Comparison of ENCODE assay signal across 23 cellular contexts in the genomic region with DNA sequence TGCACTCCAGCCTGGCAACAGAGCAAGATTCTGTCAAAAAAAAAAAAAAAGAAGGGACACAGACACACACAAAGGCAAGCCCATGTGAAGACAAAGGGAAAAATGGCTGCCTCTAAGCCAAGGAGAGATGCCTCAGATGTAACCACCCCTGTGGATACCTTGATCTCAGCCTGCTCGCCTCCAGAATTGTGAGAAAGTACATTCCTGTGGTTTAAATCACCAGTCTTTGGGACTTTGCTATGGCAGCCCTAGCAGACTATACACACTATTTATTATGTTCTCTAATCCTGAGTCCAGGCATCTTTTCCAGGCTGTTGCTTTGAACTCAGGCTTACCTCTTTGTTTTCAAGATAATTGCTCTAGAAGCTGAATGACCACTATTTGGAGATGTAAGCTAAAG.
DNase-seq lines count a peak whose midpoint lies in the region; ATAC-seq and TF ChIP-seq lines count a peak whose summit lies in the region.
"Had no signal": no experiment of that assay in that cellular context is flagged by ENCODE, and none has a peak within 500 bp of the region (broad histone marks: within the 10 kb centered on the region; RNA-seq: fewer than 3 reads in every experiment).

No MANE protein-coding gene starts in this region.

- H3K4me1 ChIP-seq in GM23248 (ENCODE audit: insufficient read depth): peaks cover 4% of the 10 kb centered on the region; the same call in 1 of the 2 replicates
- H3K4me1 ChIP-seq in adipocyte (ENCODE audit: control insufficient read depth, insufficient read depth, low read length): no peaks in the 10 kb centered on the region
- H3K4me1 ChIP-seq in right lobe of liver: no peaks in the 10 kb centered on the region
- H3K4me1 ChIP-seq: SJSA1 had no signal

- H3K27me3 ChIP-seq in GM23248 (replicated peaks; ENCODE audit: insufficient read depth) (no peaks in the 10 kb centered on the region), adipocyte (replicated peaks; ENCODE audit: control insufficient read depth, insufficient read depth, low read length) (no peaks in the 10 kb centered on the region), right lobe of liver (no peaks in the 10 kb centered on the region)
- H3K27me3 ChIP-seq: SJSA1 had no signal

- no peaks in the 10 kb centered on the region for H3K4me1 Mint-ChIP-seq in type B pancreatic cell (ENCODE audit: unreplicated experiment)
- H3K4me1 Mint-ChIP-seq: activated naive CD8-positive, alpha-beta T cell treated with anti-CD3 and anti-CD28 coated beads for 36 hours; B cell; stimulated activated memory B cell treated with anti-CD40 and anti-IgM and Interleukin-4, amounts not matched to agents 10 μg/mL and 1 μg/mL and 100 μg/mL, for 72 hours had no signal

- no peaks in the 10 kb centered on the region for H3K79me2 ChIP-seq in GM23248 (ENCODE audit: insufficient read depth)

- no peaks in the 10 kb centered on the region for H3K27me3 Mint-ChIP-seq in type B pancreatic cell
- H3K27me3 Mint-ChIP-seq: activated naive CD8-positive, alpha-beta T cell treated with anti-CD3 and anti-CD28 coated beads for 36 hours; B cell; stimulated activated memory B cell treated with anti-CD40 and anti-IgM and Interleukin-4, amounts not matched to agents 10 μg/mL and 1 μg/mL and 100 μg/mL, for 72 hours had no signal

- no peaks in the 10 kb centered on the region for H3K36me3 Mint-ChIP-seq in type B pancreatic cell
- H3K36me3 Mint-ChIP-seq: activated naive CD8-positive, alpha-beta T cell treated with anti-CD3 and anti-CD28 coated beads for 36 hours; stimulated activated memory B cell treated with anti-CD40 and anti-IgM and Interleukin-4, amounts not matched to agents 10 μg/mL and 1 μg/mL and 100 μg/mL, for 72 hours had no signal

- H3K4me2 ChIP-seq in GM23248 (ENCODE audit: unreplicated experiment): no peak overlapping the region

- H3F3A ChIP-seq in GM23248 (ENCODE audit: insufficient read depth): no peaks in the 10 kb centered on the region

- H3K27ac Mint-ChIP-seq in type B pancreatic cell: peak overlapping the region; percentile 90
- H3K27ac Mint-ChIP-seq: activated naive CD8-positive, alpha-beta T cell treated with anti-CD3 and anti-CD28 coated beads for 36 hours; B cell; stimulated activated memory B cell treated with anti-CD40 and anti-IgM and Interleukin-4, amounts not matched to agents 10 μg/mL and 1 μg/mL and 100 μg/mL, for 72 hours; T-helper 1 cell treated with Interleukin-12 subunit alpha and Interleukin-12 subunit beta and Interleukin-4 antibody, amounts not matched to agents 30 μg/mL and 1 μg/mL, for 36 hours had no signal

- DNase-seq in GM23248: peak; percentile 58
- DNase-seq in adipocyte (ENCODE audit: low read depth): peak; percentile 13
- DNase-seq in iris pigment epithelial cell (ENCODE audit: low read depth): peak; percentile 47
- DNase-seq in type B pancreatic cell (ENCODE audit: extremely low spot score, unreplicated experiment): no peak
- no peak for DNase-seq in EL
- no peak for DNase-seq in right lobe of liver
- DNase-seq: activated CD4-positive, alpha-beta T cell treated with anti-CD3 and anti-CD28 coated beads, Interleukin-2, amount 50 U/mL, for 1 hour; activated naive CD8-positive, alpha-beta T cell treated with anti-CD3 and anti-CD28 coated beads for 36 hours; DMS79 treated with DMSO at 0.1 percent for 48 hours; left ventricle myocardium inferior; NCI-H1092; NCI-H2081 treated with DMSO at 0.1 percent for 48 hours; NK-92 treated with Interleukin-12 subunit alpha and Interleukin-12 subunit beta, amount 100 ng/mL, for 24 hours; posterior cingulate gyrus; stimulated activated CD4-positive, alpha-beta T cell treated with anti-CD3 and anti-CD28 coated beads, Interleukin-1b, Interleukin-23, amount 100 ng/mL, for 48 hours had no signal

- intact Hi-C loops in right lobe of liver (cut with DNase I): no loop called here

- TF ChIP-seq CTCF in type B pancreatic cell (conservative IDR thresholded peaks at IDR 0.05): no peak
- no peak for TF ChIP-seq CTCF in right lobe of liver (IDR thresholded peaks at IDR 0.05)

- WGBS in GM23248 (ENCODE audit: low coverage in 1 of 2, low lambda C conversion rate in 2 of 2, missing lambda C conversion rate in 2 of 2), 2 experiments: 0 to 11% methylated on average over 1 of the region's 1 CpG
- WGBS in right lobe of liver (ENCODE audit: insufficient coverage, low coverage, low lambda C conversion rate, missing lambda C conversion rate): 30% methylated on average over 1 of the region's 1 CpG

- ATAC-seq in right lobe of liver (no peak), GM19455 (IDR thresholded peaks at IDR 0.05; ENCODE audit: unreplicated experiment) (no peak)
- ATAC-seq: HepG2; Panc1; stimulated activated memory B cell treated with anti-CD40 and anti-IgM and Interleukin-4, amounts not matched to agents 10 μg/mL and 1 μg/mL and 100 μg/mL, for 72 hours had no signal

- H3K27ac ChIP-seq in GM23248 (no peak overlapping the region), right lobe of liver (no peak overlapping the region)
- H3K27ac ChIP-seq: left ventricle myocardium inferior, SJSA1 had no signal

- H3K9me3 ChIP-seq in GM23248 (ENCODE audit: low read depth) (no peaks in the 10 kb centered on the region), adipocyte (ENCODE audit: control insufficient read depth, low read length) (no peaks in the 10 kb centered on the region), right lobe of liver (no peaks in the 10 kb centered on the region)
- H3K9me3 ChIP-seq: left ventricle myocardium inferior, SJSA1 had no signal

- H3K36me3 ChIP-seq in GM23248 (ENCODE audit: low read depth) (no peaks in the 10 kb centered on the region), adipocyte (ENCODE audit: control insufficient read depth, insufficient read depth, low read length, severe bottlenecking) (no peaks in the 10 kb centered on the region), right lobe of liver (no peaks in the 10 kb centered on the region)
- H3K36me3 ChIP-seq: left ventricle myocardium inferior, SJSA1 had no signal

- H3K9me3 Mint-ChIP-seq in type B pancreatic cell: no peaks in the 10 kb centered on the region
- H3K9me3 Mint-ChIP-seq: neural crest cell had no signal

- H3K4me3 ChIP-seq in GM23248 (no peak overlapping the region), adipocyte (ENCODE audit: low read length) (no peak overlapping the region), right lobe of liver (no peak overlapping the region)
- H3K4me3 ChIP-seq: left ventricle myocardium inferior, SJSA1 had no signal

- no peak for TF ChIP-seq POLR2A in right lobe of liver (IDR thresholded peaks at IDR 0.05)

- H4K20me1 ChIP-seq in GM23248 (ENCODE audit: insufficient read depth): no peaks in the 10 kb centered on the region

- H3K9me2 ChIP-seq in GM23248 (ENCODE audit: insufficient read depth): no peaks in the 10 kb centered on the region

- no peak overlapping the region for H3K9ac ChIP-seq in GM23248
- H3K9ac ChIP-seq in adipocyte (ENCODE audit: low read length): no peak overlapping the region

- no peak overlapping the region for H3K4me3 Mint-ChIP-seq in type B pancreatic cell
- H3K4me3 Mint-ChIP-seq: activated naive CD8-positive, alpha-beta T cell treated with anti-CD3 and anti-CD28 coated beads for 36 hours; B cell; neural crest cell; stimulated activated memory B cell treated with anti-CD40 and anti-IgM and Interleukin-4, amounts not matched to agents 10 μg/mL and 1 μg/mL and 100 μg/mL, for 72 hours; T-helper 1 cell treated with Interleukin-12 subunit alpha and Interleukin-12 subunit beta and Interleukin-4 antibody, amounts not matched to agents 30 μg/mL and 1 μg/mL, for 36 hours had no signal

- in situ Hi-C loops in GM23248 (cut with MboI): no loop called here

- no peak overlapping the region for H2AFZ ChIP-seq in GM23248

Comparison
In these comparisons a context has a peak if more than half of its experiments do, and no peak if none do; other contexts are left out.
1. DNase-seq: peak in GM23248 (single experiment), adipocyte (single experiment) and iris pigment epithelial cell (single experiment); none in type B pancreatic cell (single experiment), EL (single experiment) and right lobe of liver (0 of 3).